1 cellular context compared by ENCODE assay signal in genomic region chr9:76926846-76927245, GRCh38.
TF ChIP-seq lines count a peak whose summit lies in the region.

No MANE protein-coding gene starts in this region.

TF ChIP-seq in HepG2, 621 proteins besides CTCF, POLR2A, EP300 and RAD21:
- TF ChIP-seq FOXO1 (CRISPR knock-in tag; IDR thresholded peaks at IDR 0.05) (no peak), MAF1 (CRISPR knock-in tag; IDR thresholded peaks at IDR 0.05; ENCODE audit: borderline replicate concordance) (no peak), MNT (IDR thresholded peaks at IDR 0.05) (no peak), ZNF407 (CRISPR knock-in tag; IDR thresholded peaks at IDR 0.05; ENCODE audit: not compliant biosample characterization) (no peak), GFI1 (CRISPR knock-in tag; IDR thresholded peaks at IDR 0.05; ENCODE audit: borderline replicate concordance) (no peak), ZNF740 (CRISPR knock-in tag; IDR thresholded peaks at IDR 0.05) (no peak), ZNF7 (CRISPR knock-in tag; IDR thresholded peaks at IDR 0.05) (no peak), FOSL1 (CRISPR knock-in tag; IDR thresholded peaks at IDR 0.05; ENCODE audit: borderline replicate concordance) (no peak), ZNF776 (CRISPR knock-in tag; IDR thresholded peaks at IDR 0.05) (no peak), ZNF749 (CRISPR knock-in tag; IDR thresholded peaks at IDR 0.05; ENCODE audit: borderline replicate concordance) (no peak), ZBTB21 (CRISPR knock-in tag; IDR thresholded peaks at IDR 0.05) (no peak), HBP1 (CRISPR knock-in tag; IDR thresholded peaks at IDR 0.05; ENCODE audit: low read depth) (no peak), ATRX (CRISPR knock-in tag; IDR thresholded peaks at IDR 0.05; ENCODE audit: borderline replicate concordance) (no peak), PLRG1 (conservative IDR thresholded peaks at IDR 0.05) (no peak), SATB2 (CRISPR knock-in tag; IDR thresholded peaks at IDR 0.05) (no peak)
